8 cellular contexts compared by ENCODE assay signal in genomic region chr17:76701471-76701967, GRCh38. TPM values are rescaled to one million over a fixed set of nuclear protein-coding genes. Genes with fewer than 3 reads are reported as not detected.
DNase-seq lines count a peak whose midpoint lies in the region; ATAC-seq and TF ChIP-seq lines count a peak whose summit lies in the region.
"Had no signal": no experiment of that assay in that cellular context is flagged by ENCODE, and none has a peak within 500 bp of the region (broad histone marks: within the 10 kb centered on the region; RNA-seq: fewer than 3 reads in every experiment).

No MANE protein-coding gene starts in this region.

- H3K4me1 ChIP-seq in right lobe of liver = no peaks in the 10 kb centered on the region
- peaks cover 0 to 69% (median 38%) of the 10 kb centered on the region in 4 donors for H3K4me1 ChIP-seq in tibial nerve
- peaks cover 11% of the 10 kb centered on the region for H3K4me1 ChIP-seq in HAP-1

- DNase-seq in amniotic epithelial cell (ENCODE audit: low read depth) = peak; percentile 43
- no peak for DNase-seq in right lobe of liver
- no peak for DNase-seq in tibial nerve (ENCODE audit: low spot score in 2 of 2)
- DNase-seq in HAP-1 (ENCODE audit: low spot score in 2 of 2) = no peak
- no peak for DNase-seq in hypothalamus (lab: John Stamatoyannopoulos, UW)
- no peak for DNase-seq in SW 1271 (lab: John Stamatoyannopoulos, UW)
- DNase-seq: activated effector memory CD4-positive, alpha-beta T cell treated with anti-CD3 and anti-CD28 coated beads, Interleukin-2, amount 50 U/mL, for 16 hours; NCI-H446 had no signal

- H3K4me3 ChIP-seq in right lobe of liver (no peak overlapping the region), tibial nerve (no peak overlapping the region), HAP-1 (no peak overlapping the region)

- no peaks in the 10 kb centered on the region for H3K9me3 ChIP-seq in right lobe of liver
- no peaks in the 10 kb centered on the region for H3K9me3 ChIP-seq in tibial nerve
- H3K9me3 ChIP-seq in HAP-1 = no peaks in the 10 kb centered on the region

- in situ Hi-C loops in HAP-1 (cut with MboI; ENCODE audit: low sequenced_read_pairs) = no loop called here

- no peak for TF ChIP-seq EP300 in tibial nerve (IDR thresholded peaks at IDR 0.05)

- TF ChIP-seq POLR2A in right lobe of liver (IDR thresholded peaks at IDR 0.05) (no peak), tibial nerve (IDR thresholded peaks at IDR 0.05) (no peak)

- WGBS in right lobe of liver (ENCODE audit: insufficient coverage, low coverage, low lambda C conversion rate, missing lambda C conversion rate) = 42% methylated on average over 6 of the region's 11 CpGs
- WGBS in tibial nerve, 2 donors = 33 to 39% methylated on average over 11 of the region's 11 CpGs

- H3K27me3 ChIP-seq in right lobe of liver (no peaks in the 10 kb centered on the region), tibial nerve (no peaks in the 10 kb centered on the region), HAP-1 (ENCODE audit: low read depth) (no peaks in the 10 kb centered on the region)

- intact Hi-C loops in right lobe of liver (cut with DNase I) = no loop called here

- H3K36me3 ChIP-seq in right lobe of liver (no peaks in the 10 kb centered on the region), tibial nerve (no peaks in the 10 kb centered on the region), HAP-1 (replicated peaks) (no peaks in the 10 kb centered on the region)

- peak overlapping the region in 2 of 3 donors; percentile 26 to 38 for H3K27ac ChIP-seq in right lobe of liver
- peak overlapping the region in 3 of 4 donors; percentile 11 to 90 (median 81) for H3K27ac ChIP-seq in tibial nerve

- ATAC-seq in right lobe of liver = no peak

- no peak for TF ChIP-seq CTCF in right lobe of liver (IDR thresholded peaks at IDR 0.05)
- TF ChIP-seq CTCF in tibial nerve (IDR thresholded peaks at IDR 0.05) = no peak

RNA-seq across cellular contexts. Expression of gene MXRA7, which starts 9.2 kb away (rescaled TPM):
- total RNA-seq in right lobe of liver (10 to 100 TPM in 5 of 6 experiments, 1 to 10 TPM in 1; 7.7 to 25.4 (median 15.3) TPM), tibial nerve (100 to 1,000 TPM; 124 to 230 (median 197) TPM)

RNA-seq across cellular contexts. Expression of gene JMJD6, which starts 24.9 kb away (rescaled TPM):
- total RNA-seq in right lobe of liver = 10 to 100 TPM in 5 of 6 experiments, 1 to 10 TPM in 1; 10.0 to 15.8 (median 11.1) TPM
- 10 to 100 TPM; 14.0 to 45.0 (median 34.2) TPM for total RNA-seq in tibial nerve

RNA-seq across cellular contexts. Expression of gene METTL23, which starts 25.1 kb away (rescaled TPM):
- total RNA-seq in right lobe of liver = 10 to 100 TPM; 16.0 to 25.0 (median 18.7) TPM
- total RNA-seq in tibial nerve = 10 to 100 TPM; 27.8 to 50.2 (median 30.8) TPM

RNA-seq across cellular contexts. Expression of gene SRSF2, which starts 35.6 kb away (rescaled TPM):
- total RNA-seq in right lobe of liver (100 to 1,000 TPM in 1 of 6 experiments, 10 to 100 TPM in 5; 62.4 to 106 (median 86.0) TPM), tibial nerve (100 to 1,000 TPM; 196 to 452 (median 271) TPM)

RNA-seq across cellular contexts. Expression of gene MFSD11, which starts 36.4 kb away (rescaled TPM):
- total RNA-seq in right lobe of liver = 10 to 100 TPM in 5 of 6 experiments, 1 to 10 TPM in 1; 8.5 to 16.3 (median 15.3) TPM
- 10 to 100 TPM; 25.8 to 61.0 (median 37.1) TPM for total RNA-seq in tibial nerve

Comparison
In these comparisons a context has a peak if more than half of its experiments do, and no peak if none do; other contexts are left out.
1. RNA of gene MXRA7, which starts 9.2 kb away (total RNA-seq): 124 to 230 TPM in tibial nerve; 7.7 to 25.4 TPM in right lobe of liver; every median in the first group is over 4 times any median in the second.